Comparison of ENCODE assay signal across 9 cellular contexts in the genomic region with DNA sequence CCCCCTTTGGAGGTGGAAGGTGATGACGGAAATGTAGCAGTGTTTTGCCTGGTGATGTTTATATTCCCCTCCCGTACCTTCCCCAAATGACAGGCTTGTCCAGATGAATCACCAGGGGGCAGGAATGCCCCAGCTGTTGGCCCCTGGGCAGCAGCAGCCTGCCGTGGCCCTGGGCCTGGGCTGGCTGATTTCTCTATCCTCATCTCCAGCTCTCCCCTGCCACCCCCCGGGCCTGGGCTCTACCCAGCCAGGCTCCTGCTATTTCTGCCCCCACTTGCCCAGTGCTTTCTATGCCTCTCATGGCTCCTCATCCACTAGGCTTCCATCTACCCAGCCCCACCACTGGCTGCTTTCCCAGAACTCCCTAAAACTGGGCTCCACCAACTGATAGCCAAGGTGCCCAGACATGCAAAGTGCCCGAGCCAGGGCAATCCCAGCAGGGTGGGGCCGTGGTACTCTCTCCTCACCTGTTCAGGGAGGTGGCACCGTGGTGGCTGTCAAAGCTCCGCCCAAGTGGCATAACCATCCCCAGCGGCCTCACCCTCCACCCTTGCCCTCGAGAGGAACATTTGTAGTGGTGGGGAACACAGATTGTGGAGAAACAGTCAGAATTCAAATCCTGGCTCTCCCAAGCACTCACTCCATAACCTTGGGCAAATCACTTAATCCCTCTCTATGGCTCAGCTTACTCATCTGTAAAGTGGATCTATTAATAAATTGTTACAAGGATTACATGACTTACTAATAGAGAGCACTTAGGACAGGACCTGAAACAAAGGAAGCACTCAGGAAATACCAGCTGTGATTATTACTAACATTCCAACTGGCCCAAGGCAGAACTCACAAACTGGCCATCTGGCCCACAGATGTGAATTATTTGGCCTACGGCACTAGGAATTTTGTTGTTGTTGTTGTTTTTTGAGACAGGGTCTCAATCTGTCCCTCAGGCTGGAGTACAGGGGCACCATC. TPM values are rescaled to one million over a fixed set of nuclear protein-coding genes. Genes with fewer than 3 reads are reported as not detected.
DNase-seq lines count a peak whose midpoint lies in the region; ATAC-seq and TF ChIP-seq lines count a peak whose summit lies in the region.
"Had no signal": no experiment of that assay in that cellular context is flagged by ENCODE, and none has a peak within 500 bp of the region (broad histone marks: within the 10 kb centered on the region; RNA-seq: fewer than 3 reads in every experiment).

No MANE protein-coding gene starts in this region.

- no peaks in the 10 kb centered on the region for H3K9me3 Mint-ChIP-seq in activated CD4-positive, alpha-beta memory T cell treated with anti-CD3 and anti-CD28 coated beads for 36 hours
- no peaks in the 10 kb centered on the region for H3K9me3 Mint-ChIP-seq in activated CD4-positive, alpha-beta memory T cell treated with anti-CD3 and anti-CD28 coated beads, Interleukin-2, amount 10 ng/mL, durations not matched to agents 7 days and 5 days

- 0 out of 2 replicates have a peak, but pooled peaks cover 5% of the 10 kb centered on the region for H3K36me3 ChIP-seq in WERI-Rb-1
- no peaks in the 10 kb centered on the region for H3K36me3 ChIP-seq in tibial artery

- ATAC-seq in left ventricle myocardium superior: peak; percentile 31
- ATAC-seq in HG03095 (IDR thresholded peaks at IDR 0.05; ENCODE audit: unreplicated experiment): no peak
- no peak for ATAC-seq in HG03521 (IDR thresholded peaks at IDR 0.05; ENCODE audit: unreplicated experiment)
- ATAC-seq in HG02571 (IDR thresholded peaks at IDR 0.05; ENCODE audit: unreplicated experiment): no peak

- intact Hi-C loops in activated CD4-positive, alpha-beta memory T cell treated with anti-CD3 and anti-CD28 coated beads for 36 hours (cut with micrococcal nuclease): no loop called here
- intact Hi-C loops in left ventricle myocardium superior (cut with micrococcal nuclease): no loop called here
- intact Hi-C loops in tibial artery (cut with DNase I; ENCODE audit: low total_unique reads): no loop called here

- H3K27me3 Mint-ChIP-seq in activated CD4-positive, alpha-beta memory T cell treated with anti-CD3 and anti-CD28 coated beads for 36 hours: no peaks in the 10 kb centered on the region
- H3K27me3 Mint-ChIP-seq in activated CD4-positive, alpha-beta memory T cell treated with anti-CD3 and anti-CD28 coated beads, Interleukin-2, amount 10 ng/mL, durations not matched to agents 7 days and 5 days: no peaks in the 10 kb centered on the region

- peaks cover 9% of the 10 kb centered on the region for H3K36me3 Mint-ChIP-seq in activated CD4-positive, alpha-beta memory T cell treated with anti-CD3 and anti-CD28 coated beads for 36 hours
- H3K36me3 Mint-ChIP-seq in activated CD4-positive, alpha-beta memory T cell treated with anti-CD3 and anti-CD28 coated beads, Interleukin-2, amount 10 ng/mL, durations not matched to agents 7 days and 5 days (ENCODE audit: low read depth): peaks cover 7% of the 10 kb centered on the region

- H3K27me3 ChIP-seq in WERI-Rb-1 (ENCODE audit: insufficient read depth, low read depth, severe bottlenecking) (no peaks in the 10 kb centered on the region), tibial artery (no peaks in the 10 kb centered on the region)

- H3K4me1 ChIP-seq in tibial artery: peaks cover 0 to 92% (median 46%) of the 10 kb centered on the region in 4 donors

- H3K9me3 ChIP-seq in WERI-Rb-1 (ENCODE audit: severe bottlenecking): no peaks in the 10 kb centered on the region
- H3K9me3 ChIP-seq in tibial artery: no peaks in the 10 kb centered on the region

- TF ChIP-seq CTCF in WERI-Rb-1 (IDR thresholded peaks at IDR 0.05; ENCODE audit: low read depth, low read length) (no peak), tibial artery (IDR thresholded peaks at IDR 0.05) (peak in 1 of 2 experiments; percentile 18)

- CTCF ChIA-PET in activated CD4-positive, alpha-beta memory T cell treated with anti-CD3 and anti-CD28 coated beads for 36 hours (lab: Charles Lee): interaction anchor here (6.4 kb wide), 1 partner anchor 33 kb away, joined by 39 read pairs; no protein-coding TSS in a partner anchor
- CTCF ChIA-PET in activated CD4-positive, alpha-beta memory T cell treated with anti-CD3 and anti-CD28 coated beads, Interleukin-2, amount 10 ng/mL, durations not matched to agents 7 days and 5 days (lab: Charles Lee): interaction anchor here (1.3 kb wide), 1 partner anchor 66 kb away, joined by 3 read pairs; no protein-coding TSS in a partner anchor

- H3K27ac ChIP-seq in WERI-Rb-1: peak overlapping the region; percentile 79
- peak overlapping the region; percentile 6 to 13 for H3K27ac ChIP-seq in tibial artery

- no peak overlapping the region for H3K4me3 Mint-ChIP-seq in activated CD4-positive, alpha-beta memory T cell treated with anti-CD3 and anti-CD28 coated beads for 36 hours
- no peak overlapping the region for H3K4me3 Mint-ChIP-seq in activated CD4-positive, alpha-beta memory T cell treated with anti-CD3 and anti-CD28 coated beads, Interleukin-2, amount 10 ng/mL, durations not matched to agents 7 days and 5 days

- POLR2A ChIA-PET in activated CD4-positive, alpha-beta memory T cell treated with anti-CD3 and anti-CD28 coated beads for 36 hours (lab: Charles Lee): interaction anchor here (1.4 kb wide), 1 partner anchor 10 kb away, joined by 4 read pairs; no protein-coding TSS in a partner anchor
- POLR2A ChIA-PET in activated CD4-positive, alpha-beta memory T cell treated with anti-CD3 and anti-CD28 coated beads, Interleukin-2, amount 10 ng/mL, durations not matched to agents 7 days and 5 days (lab: Charles Lee): interaction anchor here (1.0 to 1.5 kb wide), 2 partner anchors 9 to 42 kb away, joined by 3 read pairs; no protein-coding TSS in a partner anchor

- H3K4me1 Mint-ChIP-seq in activated CD4-positive, alpha-beta memory T cell treated with anti-CD3 and anti-CD28 coated beads for 36 hours (ENCODE audit: low read depth): peaks cover 81% of the 10 kb centered on the region
- H3K4me1 Mint-ChIP-seq in activated CD4-positive, alpha-beta memory T cell treated with anti-CD3 and anti-CD28 coated beads, Interleukin-2, amount 10 ng/mL, durations not matched to agents 7 days and 5 days: peaks cover 59% of the 10 kb centered on the region

- H3K4me3 ChIP-seq in WERI-Rb-1 (ENCODE audit: low read depth, low read length) (no peak overlapping the region), tibial artery (no peak overlapping the region)

- H3K27ac Mint-ChIP-seq in activated CD4-positive, alpha-beta memory T cell treated with anti-CD3 and anti-CD28 coated beads for 36 hours: peak overlapping the region; percentile 46
- H3K27ac Mint-ChIP-seq in activated CD4-positive, alpha-beta memory T cell treated with anti-CD3 and anti-CD28 coated beads, Interleukin-2, amount 10 ng/mL, durations not matched to agents 7 days and 5 days: no peak overlapping the region

- DNase-seq in activated CD4-positive, alpha-beta memory T cell treated with anti-CD3 and anti-CD28 coated beads for 36 hours: no peak
- no peak for DNase-seq in activated CD4-positive, alpha-beta memory T cell treated with anti-CD3 and anti-CD28 coated beads, Interleukin-2, amount 10 ng/mL, durations not matched to agents 7 days and 5 days
- peak; percentile 20 for DNase-seq in WERI-Rb-1
- no peak for DNase-seq in left ventricle myocardium superior
- DNase-seq in tibial artery: no peak
- DNase-seq: DND-41 had no signal

RNA-seq across cellular contexts. Expression of gene ECE1, which starts 12.8 kb away (rescaled TPM):
- 100 to 1,000 TPM; 137 to 144 TPM for total RNA-seq in activated CD4-positive, alpha-beta memory T cell treated with anti-CD3 and anti-CD28 coated beads for 36 hours
- 10 to 100 TPM; 85.3 to 87.9 TPM for total RNA-seq in activated CD4-positive, alpha-beta memory T cell treated with anti-CD3 and anti-CD28 coated beads, Interleukin-2, amount 10 ng/mL, durations not matched to agents 7 days and 5 days
- total RNA-seq in left ventricle myocardium superior: 43.3 TPM
